In the genomic region with DNA sequence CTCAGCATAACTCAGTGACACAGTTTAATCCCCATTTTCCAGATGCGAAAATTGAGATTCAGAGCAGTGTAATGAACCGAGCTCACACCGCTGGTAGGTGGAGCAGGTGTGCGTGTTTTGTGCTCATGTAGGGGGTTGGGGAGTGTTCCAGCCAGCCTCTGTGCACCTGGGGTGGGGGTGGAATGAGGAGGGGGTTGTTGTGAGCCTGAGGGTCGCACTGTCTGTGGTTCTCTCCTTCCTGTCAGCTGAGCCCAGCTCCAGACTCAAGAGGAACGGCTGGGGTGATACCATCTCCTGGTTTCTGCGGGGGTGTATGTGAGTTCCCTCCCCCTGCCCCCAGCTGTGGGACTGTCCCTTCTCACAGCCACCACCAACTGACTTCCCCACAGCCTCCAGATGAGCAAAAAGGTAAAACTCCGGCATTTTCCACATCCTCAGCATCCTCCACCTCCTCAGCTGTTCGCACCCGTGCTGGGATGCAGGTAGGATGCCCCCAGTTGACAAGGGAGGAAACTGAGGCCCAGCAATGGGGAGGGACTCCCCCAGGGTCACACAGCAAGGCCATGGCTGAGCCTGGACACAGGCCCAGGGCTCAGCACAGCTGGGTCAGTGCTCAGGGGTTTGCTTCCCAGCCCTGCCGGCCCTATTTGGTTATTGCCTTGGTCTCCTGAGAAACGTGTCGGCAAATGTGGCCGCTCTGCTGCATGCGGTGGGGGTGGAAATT, we compare ENCODE assay signal across 8 cellular contexts. TPM values are rescaled to one million over a fixed set of nuclear protein-coding genes. Genes with fewer than 3 reads are reported as not detected.
DNase-seq lines count a peak whose midpoint lies in the region; ATAC-seq and TF ChIP-seq lines count a peak whose summit lies in the region.

No MANE protein-coding gene starts in this region.

- no peaks in the 10 kb centered on the region for H3K27me3 Mint-ChIP-seq in CD8-positive, alpha-beta T cell (ENCODE audit: low read depth)
- peaks cover 1% of the 10 kb centered on the region for H3K27me3 Mint-ChIP-seq in endodermal cell (ENCODE audit: insufficient read depth)

- H3K9me3 ChIP-seq in CD8-positive, alpha-beta T cell (ENCODE audit: low read length) = no peaks in the 10 kb centered on the region
- no peaks in the 10 kb centered on the region for H3K9me3 ChIP-seq in endodermal cell (ENCODE audit: control insufficient read depth, low read length)

- H3K4me3 ChIP-seq in CD8-positive, alpha-beta T cell (ENCODE audit: low read depth, low read length) = peak overlapping the region; percentile 87
- H3K4me3 ChIP-seq in endodermal cell (ENCODE audit: low read length) = no peak overlapping the region

- H3K9me3 Mint-ChIP-seq in CD8-positive, alpha-beta T cell = no peaks in the 10 kb centered on the region
- no peaks in the 10 kb centered on the region for H3K9me3 Mint-ChIP-seq in endodermal cell

- 67 to 87% methylated on average over 10 to 15 of the region's 15 CpGs for WGBS in endodermal cell (ENCODE audit: insufficient coverage in 1 of 2, insufficient read length in 1 of 2), 2 experiments

- H3K9ac ChIP-seq in endodermal cell (ENCODE audit: extremely low read depth, low read length, poor library complexity, severe bottlenecking) = no peak overlapping the region

- peak; percentile 65 for ATAC-seq in CD8-positive, alpha-beta T cell
- ATAC-seq in HG02798 (IDR thresholded peaks at IDR 0.05; ENCODE audit: poor library complexity, unreplicated experiment) (peak; percentile 23), GM21526 (IDR thresholded peaks at IDR 0.05; ENCODE audit: low FRiP score, unreplicated experiment) (no peak), left lobe of liver (no peak)

- H3K36me3 ChIP-seq in CD8-positive, alpha-beta T cell (ENCODE audit: insufficient read depth, low read length) = peaks cover 16% of the 10 kb centered on the region
- no peaks in the 10 kb centered on the region for H3K36me3 ChIP-seq in endodermal cell (ENCODE audit: control insufficient read depth, insufficient read depth, low read length)

- peaks cover 47% of the 10 kb centered on the region for H3K36me3 Mint-ChIP-seq in CD8-positive, alpha-beta T cell
- no peaks in the 10 kb centered on the region for H3K36me3 Mint-ChIP-seq in endodermal cell (ENCODE audit: low read depth)

- POLR2A ChIA-PET in CD8-positive, alpha-beta T cell (lab: Charles Lee) = interaction anchor here (0.8 to 1.4 kb wide), 8 partner anchors 8 to 130 kb away, joined by 3 to 13 read pairs (median 3); partner anchors contain the start of gene CDK9

- intact Hi-C loops in CD8-positive, alpha-beta T cell (cut with DNase I, micrococcal nuclease) = loop anchor here in 1 of 2 experiments (1.0 to 5.0 kb wide), 2 partner anchors 9 to 131 kb away; no protein-coding TSS in a partner anchor

- peak overlapping the region; percentile 97 for H3K27ac Mint-ChIP-seq in CD8-positive, alpha-beta T cell
- H3K27ac Mint-ChIP-seq in endodermal cell = no peak overlapping the region

- H3K4me1 ChIP-seq in CD8-positive, alpha-beta T cell (ENCODE audit: insufficient read depth, low read length) = peaks cover 53% of the 10 kb centered on the region
- no peaks in the 10 kb centered on the region for H3K4me1 ChIP-seq in endodermal cell (ENCODE audit: control insufficient read depth, insufficient read depth, low read length)

- H3K4me1 Mint-ChIP-seq in CD8-positive, alpha-beta T cell (ENCODE audit: low read depth) = peaks cover 58% of the 10 kb centered on the region
- no peaks in the 10 kb centered on the region for H3K4me1 Mint-ChIP-seq in endodermal cell

- peak overlapping the region; percentile 56 for H3K27ac ChIP-seq in CD8-positive, alpha-beta T cell (ENCODE audit: low read depth, low read length)
- H3K27ac ChIP-seq in endodermal cell (ENCODE audit: low read depth, low read length) = no peak overlapping the region

- CTCF ChIA-PET in CD8-positive, alpha-beta T cell (lab: Charles Lee) = interaction anchor here (0.8 to 3.3 kb wide), 4 partner anchors 8 to 77 kb away, joined by 3 to 24 read pairs (median 4); partner anchors contain the start of genes CDK9 and TOR2A

- H3K27me3 ChIP-seq in CD8-positive, alpha-beta T cell (ENCODE audit: insufficient read depth, low read length) = no peaks in the 10 kb centered on the region
- no peaks in the 10 kb centered on the region for H3K27me3 ChIP-seq in endodermal cell (ENCODE audit: control insufficient read depth, insufficient read depth, low read length, poor library complexity, severe bottlenecking)

- peak overlapping the region; percentile 98 for H3K4me3 Mint-ChIP-seq in CD8-positive, alpha-beta T cell
- no peak overlapping the region for H3K4me3 Mint-ChIP-seq in endodermal cell

- TF ChIP-seq CTCF in CD8-positive, alpha-beta T cell (IDR thresholded peaks at IDR 0.05) = no peak
- no peak for TF ChIP-seq CTCF in endodermal cell (conservative IDR thresholded peaks at IDR 0.05)

- DNase-seq in CD8-positive, alpha-beta T cell = peak; percentile 61 to 87 (median 75)
- peak; percentile 17 to 63 (median 44) for DNase-seq in activated CD4-positive, CD25-positive, alpha-beta regulatory T cell (lab: John Stamatoyannopoulos, UW)
- peak; percentile 78 for DNase-seq in endodermal cell
- DNase-seq in stimulated activated CD4-positive, alpha-beta T cell treated with anti-CD3 and anti-CD28 coated beads, Interleukin-4, amount 100 ng/mL, for 24 hours = peak; percentile 77
- no peak for DNase-seq in NCI-H1694 (lab: John Stamatoyannopoulos, UW)
- DNase-seq in left lobe of liver (ENCODE audit: low spot score) = no peak

RNA-seq across cellular contexts. Expression of gene SH2D3C, which starts 2.1 kb away (rescaled TPM):
- total RNA-seq in CD8-positive, alpha-beta T cell = 1 to 10 TPM; 5.9 to 6.4 TPM
- total RNA-seq in endodermal cell (1 to 10 TPM in 1 of 2 donors, under 1 TPM in 1; 0.77 to 1.4 TPM), left lobe of liver (3.4 TPM)
- 5.3 TPM for polyA plus RNA-seq in endodermal cell (2013, experiment 1 of 2)
- 5.3 TPM for polyA plus RNA-seq in endodermal cell (2013, experiment 2 of 2)

RNA-seq across cellular contexts. Expression of gene CDK9, which starts 9.5 kb away (rescaled TPM):
- 100 to 1,000 TPM; 116 to 120 TPM for total RNA-seq in CD8-positive, alpha-beta T cell
- total RNA-seq in endodermal cell = 100 to 1,000 TPM in 1 of 2 donors, 10 to 100 TPM in 1; 97.1 to 101 TPM
- 58.2 TPM for polyA plus RNA-seq in endodermal cell (2013, experiment 1 of 2)
- polyA plus RNA-seq in endodermal cell (2013, experiment 2 of 2) = 58.0 TPM
- 55.5 TPM for total RNA-seq in left lobe of liver

RNA-seq across cellular contexts. Expression of gene FPGS, which starts 26.3 kb away (rescaled TPM):
- total RNA-seq in CD8-positive, alpha-beta T cell = 10 to 100 TPM; 91.9 to 95.3 TPM
- total RNA-seq in endodermal cell (10 to 100 TPM; 75.2 to 76.4 TPM), left lobe of liver (82.9 TPM)
- polyA plus RNA-seq in endodermal cell (2013, experiment 1 of 2) = 46.4 TPM
- 42.8 TPM for polyA plus RNA-seq in endodermal cell (2013, experiment 2 of 2)

RNA-seq across cellular contexts. Expression of gene TOR2A, which starts 41.3 kb away (rescaled TPM):
- 1 to 10 TPM; 4.7 to 5.3 TPM for total RNA-seq in CD8-positive, alpha-beta T cell
- total RNA-seq in endodermal cell (10 to 100 TPM; 15.7 to 16.7 TPM), left lobe of liver (7.4 TPM)
- polyA plus RNA-seq in endodermal cell (2013, experiment 1 of 2) = 19.2 TPM
- 15.7 TPM for polyA plus RNA-seq in endodermal cell (2013, experiment 2 of 2)

Comparison
In these comparisons a context has a peak if more than half of its experiments do, and no peak if none do; other contexts are left out.
1. ATAC-seq: peak in CD8-positive, alpha-beta T cell (single experiment) and HG02798 (single experiment); none in GM21526 (single experiment) and left lobe of liver (single experiment).
2. DNase-seq: peak in CD8-positive, alpha-beta T cell (7 of 7), activated CD4-positive, CD25-positive, alpha-beta regulatory T cell (4 of 4), endodermal cell (single experiment) and stimulated activated CD4-positive, alpha-beta T cell treated with anti-CD3 and anti-CD28 coated beads, Interleukin-4, amount 100 ng/mL, for 24 hours (single experiment); none in NCI-H1694 (single experiment) and left lobe of liver (single experiment).